ENCODE assay signal across 7 cellular contexts in the genomic region with DNA sequence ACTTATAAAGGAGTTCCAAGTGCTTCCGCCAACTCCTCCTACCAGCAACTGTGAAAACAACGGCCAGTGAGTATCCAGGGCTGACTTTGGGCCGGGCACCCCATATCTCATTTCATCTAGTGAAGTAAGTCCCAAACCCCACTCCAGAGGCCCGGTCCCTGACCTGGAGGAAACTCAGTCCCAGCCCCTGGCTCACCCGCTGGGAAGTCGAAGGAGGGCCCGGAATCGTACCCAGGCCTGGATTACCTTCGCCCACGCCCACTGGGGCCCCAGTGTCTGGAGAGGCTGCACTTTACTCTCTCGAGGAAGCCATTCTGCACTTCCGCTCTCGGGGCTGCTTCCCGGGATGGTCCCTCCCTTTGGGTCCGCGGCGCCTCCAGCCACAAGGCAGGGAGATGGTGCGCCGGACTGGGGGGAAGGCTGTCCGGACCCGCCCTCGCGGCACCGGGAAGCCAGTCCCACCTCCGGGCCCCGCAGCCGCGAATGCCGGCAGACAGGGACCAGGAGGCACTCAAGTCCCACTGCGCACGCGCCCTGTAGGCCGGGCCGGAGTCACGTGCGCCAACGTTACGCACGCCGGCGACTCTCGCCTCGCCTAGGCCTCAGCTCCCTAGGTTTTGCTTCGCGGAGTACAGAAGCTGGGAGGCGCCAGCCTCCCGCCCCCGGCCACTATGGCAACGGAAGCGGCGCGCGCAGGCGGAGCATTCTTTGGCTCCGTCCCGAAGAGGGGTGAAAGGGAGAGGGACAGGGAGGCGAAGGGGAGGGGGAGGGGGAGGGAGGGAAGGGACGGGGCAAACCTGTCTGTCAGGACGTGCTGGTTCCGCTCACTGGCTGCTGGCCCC. TPM values are rescaled to one million over a fixed set of nuclear protein-coding genes. Genes with fewer than 3 reads are reported as not detected.
DNase-seq lines count a peak whose midpoint lies in the region; ATAC-seq, FAIRE-seq and TF ChIP-seq lines count a peak whose summit lies in the region.

A gene with protein sequence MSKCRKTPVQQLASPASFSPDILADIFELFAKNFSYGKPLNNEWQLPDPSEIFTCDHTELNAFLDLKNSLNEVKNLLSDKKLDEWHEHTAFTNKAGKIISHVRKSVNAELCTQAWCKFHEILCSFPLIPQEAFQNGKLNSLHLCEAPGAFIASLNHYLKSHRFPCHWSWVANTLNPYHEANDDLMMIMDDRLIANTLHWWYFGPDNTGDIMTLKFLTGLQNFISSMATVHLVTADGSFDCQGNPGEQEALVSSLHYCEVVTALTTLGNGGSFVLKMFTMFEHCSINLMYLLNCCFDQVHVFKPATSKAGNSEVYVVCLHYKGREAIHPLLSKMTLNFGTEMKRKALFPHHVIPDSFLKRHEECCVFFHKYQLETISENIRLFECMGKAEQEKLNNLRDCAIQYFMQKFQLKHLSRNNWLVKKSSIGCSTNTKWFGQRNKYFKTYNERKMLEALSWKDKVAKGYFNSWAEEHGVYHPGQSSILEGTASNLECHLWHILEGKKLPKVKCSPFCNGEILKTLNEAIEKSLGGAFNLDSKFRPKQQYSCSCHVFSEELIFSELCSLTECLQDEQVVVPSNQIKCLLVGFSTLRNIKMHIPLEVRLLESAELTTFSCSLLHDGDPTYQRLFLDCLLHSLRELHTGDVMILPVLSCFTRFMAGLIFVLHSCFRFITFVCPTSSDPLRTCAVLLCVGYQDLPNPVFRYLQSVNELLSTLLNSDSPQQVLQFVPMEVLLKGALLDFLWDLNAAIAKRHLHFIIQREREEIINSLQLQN (minus strand): TSS at position 513 of the 842 bp plus-strand sequence. CDS start 3,482 bp downstream, outside the sequence.

- peak within 1 kb of the TSS; percentile 88 for H3K27ac Mint-ChIP-seq in T-helper 2 cell treated with Interferon-gamma antibody and Interleukin-4, amounts not matched to agents 5 μg/mL and 100 μg/mL, for 36 hours
- H3K27ac Mint-ChIP-seq in astrocyte (ENCODE audit: unreplicated experiment), result peak within 1 kb of the TSS; percentile 92

- peaks cover 4% of the 10 kb centered on the region for H3K27me3 ChIP-seq in astrocyte (ENCODE audit: insufficient read depth, low read length)

- H3K4me3 Mint-ChIP-seq in T-helper 2 cell treated with Interferon-gamma antibody and Interleukin-4, amounts not matched to agents 5 μg/mL and 100 μg/mL, for 36 hours, result peak within 1 kb of the TSS; percentile 84
- peak within 1 kb of the TSS; percentile 91 for H3K4me3 Mint-ChIP-seq in astrocyte (ENCODE audit: unreplicated experiment)

- peak; percentile 95 for ATAC-seq in GM18502 (IDR thresholded peaks at IDR 0.05; ENCODE audit: poor library complexity, unreplicated experiment)
- ATAC-seq in HG02970 (IDR thresholded peaks at IDR 0.05; ENCODE audit: low FRiP score, unreplicated experiment), result peak; percentile 92

- H3K79me2 ChIP-seq in astrocyte (ENCODE audit: insufficient read depth, low read length), result peaks cover 22% of the 10 kb centered on the region

- H2AFZ ChIP-seq in astrocyte (ENCODE audit: low read depth, low read length), result peak within 1 kb of the TSS; percentile 88

- no peaks in the 10 kb centered on the region for H3K9me3 ChIP-seq in astrocyte (ENCODE audit: insufficient read depth, low read depth, low read length)

- peak within 1 kb of the TSS; percentile 92 for H3K9ac ChIP-seq in astrocyte (ENCODE audit: low read length)

- no peak for TF ChIP-seq CTCF in astrocyte (IDR thresholded peaks at IDR 0.05; ENCODE audit: insufficient read depth, low read depth, low read length)

- peaks cover 8% of the 10 kb centered on the region for H3K4me1 ChIP-seq in astrocyte (ENCODE audit: insufficient read depth, low read length)

- H3K36me3 ChIP-seq in astrocyte (ENCODE audit: insufficient read depth, low read length), result peaks cover 15% of the 10 kb centered on the region

- H3K4me2 ChIP-seq in astrocyte (ENCODE audit: low read length), result peak within 1 kb of the TSS; percentile 92

- FAIRE-seq in astrocyte (lab: Jason Lieb, UNC), result no peak

- peaks cover 9% of the 10 kb centered on the region for H3K4me1 Mint-ChIP-seq in T-helper 2 cell treated with Interferon-gamma antibody and Interleukin-4, amounts not matched to agents 5 μg/mL and 100 μg/mL, for 36 hours (ENCODE audit: low read depth)
- H3K4me1 Mint-ChIP-seq in astrocyte (ENCODE audit: low read depth, unreplicated experiment), result peaks cover 8% of the 10 kb centered on the region

- DNase-seq in NCI-H1930 (lab: John Stamatoyannopoulos, UW) (peak; percentile 86 to 88), astrocyte (ENCODE audit: low read depth) (peak; percentile 93), hepatic stellate cell (ENCODE audit: low spot score) (peak; percentile 97), renal cortical epithelial cell (ENCODE audit: low read depth) (peak; percentile 86)
- DNase-seq in T-helper 2 cell treated with Interferon-gamma antibody and Interleukin-4, amounts not matched to agents 5 μg/mL and 100 μg/mL, for 36 hours (ENCODE audit: low spot score), result peak; percentile 94

- peaks cover 13% of the 10 kb centered on the region for H3K27me3 Mint-ChIP-seq in T-helper 2 cell treated with Interferon-gamma antibody and Interleukin-4, amounts not matched to agents 5 μg/mL and 100 μg/mL, for 36 hours (ENCODE audit: low read depth)
- peaks cover 5% of the 10 kb centered on the region for H3K27me3 Mint-ChIP-seq in astrocyte (ENCODE audit: low read depth, unreplicated experiment)

- H3K36me3 Mint-ChIP-seq in T-helper 2 cell treated with Interferon-gamma antibody and Interleukin-4, amounts not matched to agents 5 μg/mL and 100 μg/mL, for 36 hours (ENCODE audit: low read depth), result peaks cover 31% of the 10 kb centered on the region
- peaks cover 5% of the 10 kb centered on the region for H3K36me3 Mint-ChIP-seq in astrocyte (ENCODE audit: low read depth, unreplicated experiment)

- no peaks in the 10 kb centered on the region for H3K9me3 Mint-ChIP-seq in T-helper 2 cell treated with Interferon-gamma antibody and Interleukin-4, amounts not matched to agents 5 μg/mL and 100 μg/mL, for 36 hours
- H3K9me3 Mint-ChIP-seq in astrocyte (ENCODE audit: unreplicated experiment), result no peaks in the 10 kb centered on the region

- peak within 1 kb of the TSS; percentile 82 for H3K4me3 ChIP-seq in astrocyte (ENCODE audit: insufficient read depth, low read depth, low read length)

- peak within 1 kb of the TSS; percentile 84 for H3K27ac ChIP-seq in astrocyte (ENCODE audit: low read depth, low read length)

- no peaks in the 10 kb centered on the region for H4K20me1 ChIP-seq in astrocyte (ENCODE audit: insufficient read depth, low read length)

RNA-seq across cellular contexts. Expression of the gene that starts here (rescaled TPM):
- 16.0 TPM in 2 replicates for total RNA-seq in astrocyte
- 35.5 and 53.3 TPM in 2 replicates for total RNA-seq in renal cortical epithelial cell

Comparison
In these comparisons a context has a peak if more than half of its experiments do, and no peak if none do; other contexts are left out.
1. Peak in every context shown above with its lines: DNase-seq, ATAC-seq, H3K4me3 ChIP-seq and H3K27ac ChIP-seq.